Comparison of ENCODE assay signal across 13 cellular contexts in the genomic region with DNA sequence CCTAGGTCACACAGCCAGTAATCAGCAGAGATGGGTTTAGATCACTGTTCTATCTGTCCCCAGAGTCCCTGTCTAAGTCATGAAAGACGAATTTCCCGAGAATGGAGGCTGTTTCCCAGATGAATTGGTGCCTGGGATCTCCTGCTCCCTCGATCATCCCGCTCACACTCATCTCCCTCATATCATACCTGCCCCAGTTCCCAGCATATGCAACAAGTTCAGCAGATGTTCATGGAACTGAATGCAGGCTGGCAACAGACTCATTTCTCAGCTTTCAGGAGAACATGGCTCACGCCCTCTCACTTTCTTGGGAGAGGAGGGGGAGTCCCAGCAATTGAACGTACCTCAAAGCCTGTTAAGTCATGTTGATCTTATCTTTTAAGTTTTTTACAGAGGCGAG. TPM values are rescaled to one million over a fixed set of nuclear protein-coding genes. Genes with fewer than 3 reads are reported as not detected.
DNase-seq lines count a peak whose midpoint lies in the region; ATAC-seq and TF ChIP-seq lines count a peak whose summit lies in the region.
"Had no signal": no experiment of that assay in that cellular context is flagged by ENCODE, and none has a peak within 500 bp of the region (broad histone marks: within the 10 kb centered on the region; RNA-seq: fewer than 3 reads in every experiment).

No MANE protein-coding gene starts in this region.

- H3K4me3 Mint-ChIP-seq in T-cell (peak overlapping the region; percentile 47 to 75 (median 51)), nephron (no peak overlapping the region)

- H3K36me3 Mint-ChIP-seq in T-cell, result peaks cover 54% of the 10 kb centered on the region
- H3K36me3 Mint-ChIP-seq in nephron (ENCODE audit: low read depth), result no peaks in the 10 kb centered on the region

- H3K27me3 Mint-ChIP-seq in T-cell (no peaks in the 10 kb centered on the region), nephron (ENCODE audit: low read depth) (peaks cover 14% of the 10 kb centered on the region)

- POLR2A ChIA-PET in T-cell (lab: Charles Lee), result no interaction called here

- peak; percentile 76 for DNase-seq in activated CD4-positive, alpha-beta T cell treated with anti-CD3 and anti-CD28 coated beads for 48 hours
- DNase-seq in activated CD4-positive, alpha-beta T cell treated with anti-CD3 and anti-CD28 coated beads, Interleukin-2, amount 50 U/mL, for 1 hour, result no peak
- DNase-seq in T-cell, result no peak
- DNase-seq in activated naive CD4-positive, alpha-beta T cell treated with anti-CD3 and anti-CD28 coated beads, Interleukin-2, amount 50 U/mL, for 16 hours, result peak; percentile 49
- DNase-seq in BE2C, result no peak
- DNase-seq: Karpas-422, uterus had no signal

- CTCF ChIA-PET in T-cell (lab: Charles Lee), result interaction anchor here in 1 of 2 donors (1.2 kb wide), 1 partner anchor 15 kb away, joined by 3 read pairs; no protein-coding TSS in a partner anchor

- H3K27ac Mint-ChIP-seq in T-cell (peak overlapping the region; percentile 76 to 90), nephron (peak overlapping the region in 2 of 3 experiments; percentile 41 to 59)

- no peak overlapping the region for H3K4me3 ChIP-seq in BE2C (ENCODE audit: low read depth, low read length)
- H3K4me3 ChIP-seq: esophagus muscularis mucosa, skin epidermis, uterus had no signal

- TF ChIP-seq CTCF in nephron (IDR thresholded peaks at IDR 0.05; ENCODE audit: unreplicated experiment in 3 of 3), result no peak
- TF ChIP-seq CTCF in BE2C (IDR thresholded peaks at IDR 0.05; ENCODE audit: low read depth, low read length), result no peak

- no peaks in the 10 kb centered on the region for H3K4me1 ChIP-seq in BE2C
- H3K4me1 ChIP-seq: uterus had no signal

- H3K4me1 Mint-ChIP-seq in T-cell, result peaks cover 77 to 82% (median 80%) of the 10 kb centered on the region in 3 donors
- peaks cover 29% of the 10 kb centered on the region for H3K4me1 Mint-ChIP-seq in nephron

- H3K9me3 Mint-ChIP-seq in T-cell (no peaks in the 10 kb centered on the region), nephron (no peaks in the 10 kb centered on the region)

- H3K27me3 ChIP-seq in BE2C, result no peaks in the 10 kb centered on the region
- H3K27me3 ChIP-seq: uterus had no signal

- H3K36me3 ChIP-seq in BE2C, result no peaks in the 10 kb centered on the region
- H3K36me3 ChIP-seq: esophagus muscularis mucosa, uterus had no signal

- no peaks in the 10 kb centered on the region for H3K9me3 ChIP-seq in BE2C
- H3K9me3 ChIP-seq: esophagus muscularis mucosa, uterus had no signal

- ATAC-seq in T-cell (replicated peaks in 1 of 4) (no peak), GM21447 (IDR thresholded peaks at IDR 0.05; ENCODE audit: unreplicated experiment) (no peak), GM18511 (IDR thresholded peaks at IDR 0.05; ENCODE audit: unreplicated experiment) (no peak)
- ATAC-seq: HCT116 had no signal

RNA-seq across cellular contexts. Expression of a gene that starts 22.1 kb away (rescaled TPM):
- 100 to 1,000 TPM; 413 to 594 (median 495) TPM for total RNA-seq in T-cell
- polyA plus RNA-seq in BE2C (2012; ENCODE audit: insufficient read depth, insufficient read length, low read depth), result not detected

RNA-seq across cellular contexts. Expression of a gene that starts 41.6 kb away (rescaled TPM):
- total RNA-seq in T-cell, result 10 to 100 TPM in 1 of 5 donors, 1 to 10 TPM in 4; 5.4 to 12.2 (median 6.7) TPM
- not detected for polyA plus RNA-seq in BE2C (2012; ENCODE audit: insufficient read depth, insufficient read length, low read depth)

Comparison
In these comparisons a context has a peak if more than half of its experiments do, and no peak if none do; other contexts are left out.
1. DNase-seq: peak in activated CD4-positive, alpha-beta T cell treated with anti-CD3 and anti-CD28 coated beads for 48 hours (single experiment) and activated naive CD4-positive, alpha-beta T cell treated with anti-CD3 and anti-CD28 coated beads, Interleukin-2, amount 50 U/mL, for 16 hours (single experiment); none in activated CD4-positive, alpha-beta T cell treated with anti-CD3 and anti-CD28 coated beads, Interleukin-2, amount 50 U/mL, for 1 hour (single experiment), T-cell (0 of 34) and BE2C (single experiment).
2. H3K4me3 Mint-ChIP-seq: peak in T-cell (3 of 3); none in nephron (0 of 3).